In the genomic region with DNA sequence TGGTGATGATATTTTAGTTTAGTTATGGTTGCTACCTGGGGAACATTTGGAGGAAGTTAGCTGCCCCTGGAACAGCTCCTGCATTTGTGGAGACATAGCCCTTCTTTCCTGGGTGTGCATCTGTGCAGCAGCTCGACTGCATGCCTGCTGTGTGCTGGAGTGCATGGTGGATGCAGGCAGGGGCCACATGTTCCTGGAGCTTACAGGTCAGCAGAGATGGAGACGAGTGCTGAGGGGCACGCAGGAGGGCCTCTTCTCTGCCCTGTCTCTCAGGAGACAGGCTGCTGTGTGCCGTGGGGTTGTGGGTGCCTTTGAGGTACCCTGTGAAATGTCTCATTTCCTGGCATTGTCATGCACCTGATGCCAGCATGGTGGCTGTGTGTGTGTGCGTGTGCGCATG, we compare ENCODE assay signal across 1 cellular context.
TF ChIP-seq lines count a peak whose summit lies in the region.

No MANE protein-coding gene starts in this region.

TF ChIP-seq in GM23338, 12 proteins besides CTCF, POLR2A, EP300 and RAD21 (continued from another document):
- TF ChIP-seq, protein P1, sequence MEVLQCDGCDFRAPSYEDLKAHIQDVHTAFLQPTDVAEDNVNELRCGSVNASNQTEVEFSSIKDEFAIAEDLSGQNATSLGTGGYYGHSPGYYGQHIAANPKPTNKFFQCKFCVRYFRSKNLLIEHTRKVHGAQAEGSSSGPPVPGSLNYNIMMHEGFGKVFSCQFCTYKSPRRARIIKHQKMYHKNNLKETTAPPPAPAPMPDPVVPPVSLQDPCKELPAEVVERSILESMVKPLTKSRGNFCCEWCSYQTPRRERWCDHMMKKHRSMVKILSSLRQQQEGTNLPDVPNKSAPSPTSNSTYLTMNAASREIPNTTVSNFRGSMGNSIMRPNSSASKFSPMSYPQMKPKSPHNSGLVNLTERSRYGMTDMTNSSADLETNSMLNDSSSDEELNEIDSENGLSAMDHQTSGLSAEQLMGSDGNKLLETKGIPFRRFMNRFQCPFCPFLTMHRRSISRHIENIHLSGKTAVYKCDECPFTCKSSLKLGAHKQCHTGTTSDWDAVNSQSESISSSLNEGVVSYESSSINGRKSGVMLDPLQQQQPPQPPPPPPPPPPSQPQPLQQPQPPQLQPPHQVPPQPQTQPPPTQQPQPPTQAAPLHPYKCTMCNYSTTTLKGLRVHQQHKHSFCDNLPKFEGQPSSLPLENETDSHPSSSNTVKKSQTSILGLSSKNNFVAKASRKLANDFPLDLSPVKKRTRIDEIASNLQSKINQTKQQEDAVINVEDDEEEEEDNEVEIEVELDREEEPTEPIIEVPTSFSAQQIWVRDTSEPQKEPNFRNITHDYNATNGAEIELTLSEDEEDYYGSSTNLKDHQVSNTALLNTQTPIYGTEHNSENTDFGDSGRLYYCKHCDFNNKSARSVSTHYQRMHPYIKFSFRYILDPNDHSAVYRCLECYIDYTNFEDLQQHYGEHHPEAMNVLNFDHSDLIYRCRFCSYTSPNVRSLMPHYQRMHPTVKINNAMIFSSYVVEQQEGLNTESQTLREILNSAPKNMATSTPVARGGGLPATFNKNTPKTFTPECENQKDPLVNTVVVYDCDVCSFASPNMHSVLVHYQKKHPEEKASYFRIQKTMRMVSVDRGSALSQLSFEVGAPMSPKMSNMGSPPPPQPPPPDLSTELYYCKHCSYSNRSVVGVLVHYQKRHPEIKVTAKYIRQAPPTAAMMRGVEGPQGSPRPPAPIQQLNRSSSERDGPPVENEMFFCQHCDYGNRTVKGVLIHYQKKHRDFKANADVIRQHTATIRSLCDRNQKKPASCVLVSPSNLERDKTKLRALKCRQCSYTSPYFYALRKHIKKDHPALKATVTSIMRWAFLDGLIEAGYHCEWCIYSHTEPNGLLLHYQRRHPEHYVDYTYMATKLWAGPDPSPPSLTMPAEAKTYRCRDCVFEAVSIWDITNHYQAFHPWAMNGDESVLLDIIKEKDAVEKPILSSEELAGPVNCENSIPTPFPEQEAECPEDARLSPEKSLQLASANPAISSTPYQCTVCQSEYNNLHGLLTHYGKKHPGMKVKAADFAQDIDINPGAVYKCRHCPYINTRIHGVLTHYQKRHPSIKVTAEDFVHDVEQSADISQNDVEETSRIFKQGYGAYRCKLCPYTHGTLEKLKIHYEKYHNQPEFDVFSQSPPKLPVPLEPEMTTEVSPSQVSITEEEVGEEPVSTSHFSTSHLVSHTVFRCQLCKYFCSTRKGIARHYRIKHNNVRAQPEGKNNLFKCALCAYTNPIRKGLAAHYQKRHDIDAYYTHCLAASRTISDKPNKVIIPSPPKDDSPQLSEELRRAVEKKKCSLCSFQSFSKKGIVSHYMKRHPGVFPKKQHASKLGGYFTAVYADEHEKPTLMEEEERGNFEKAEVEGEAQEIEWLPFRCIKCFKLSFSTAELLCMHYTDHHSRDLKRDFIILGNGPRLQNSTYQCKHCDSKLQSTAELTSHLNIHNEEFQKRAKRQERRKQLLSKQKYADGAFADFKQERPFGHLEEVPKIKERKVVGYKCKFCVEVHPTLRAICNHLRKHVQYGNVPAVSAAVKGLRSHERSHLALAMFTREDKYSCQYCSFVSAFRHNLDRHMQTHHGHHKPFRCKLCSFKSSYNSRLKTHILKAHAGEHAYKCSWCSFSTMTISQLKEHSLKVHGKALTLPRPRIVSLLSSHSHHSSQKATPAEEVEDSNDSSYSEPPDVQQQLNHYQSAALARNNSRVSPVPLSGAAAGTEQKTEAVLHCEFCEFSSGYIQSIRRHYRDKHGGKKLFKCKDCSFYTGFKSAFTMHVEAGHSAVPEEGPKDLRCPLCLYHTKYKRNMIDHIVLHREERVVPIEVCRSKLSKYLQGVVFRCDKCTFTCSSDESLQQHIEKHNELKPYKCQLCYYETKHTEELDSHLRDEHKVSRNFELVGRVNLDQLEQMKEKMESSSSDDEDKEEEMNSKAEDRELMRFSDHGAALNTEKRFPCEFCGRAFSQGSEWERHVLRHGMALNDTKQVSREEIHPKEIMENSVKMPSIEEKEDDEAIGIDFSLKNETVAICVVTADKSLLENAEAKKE (CRISPR knock-in tag; IDR thresholded peaks at IDR 0.05) = no peak
- TF ChIP-seq ZNF114 (CRISPR knock-in tag; IDR thresholded peaks at IDR 0.05) (no peak), POLR2AphosphoS5 (IDR thresholded peaks at IDR 0.05; ENCODE audit: low read depth) (no peak), NANOG (IDR thresholded peaks at IDR 0.05; ENCODE audit: borderline replicate concordance) (no peak), CREB1 (CRISPR knock-in tag; IDR thresholded peaks at IDR 0.05; ENCODE audit: low read depth) (no peak), EZH2 (IDR thresholded peaks at IDR 0.05; ENCODE audit: low read depth, unreplicated experiment) (no peak), ZNF331 (CRISPR knock-in tag; IDR thresholded peaks at IDR 0.05; ENCODE audit: low read depth) (no peak), JUNB (IDR thresholded peaks at IDR 0.05; ENCODE audit: unreplicated experiment) (no peak), STAT1 (IDR thresholded peaks at IDR 0.05; ENCODE audit: unreplicated experiment) (no peak)
- TF ChIP-seq, protein P2, sequence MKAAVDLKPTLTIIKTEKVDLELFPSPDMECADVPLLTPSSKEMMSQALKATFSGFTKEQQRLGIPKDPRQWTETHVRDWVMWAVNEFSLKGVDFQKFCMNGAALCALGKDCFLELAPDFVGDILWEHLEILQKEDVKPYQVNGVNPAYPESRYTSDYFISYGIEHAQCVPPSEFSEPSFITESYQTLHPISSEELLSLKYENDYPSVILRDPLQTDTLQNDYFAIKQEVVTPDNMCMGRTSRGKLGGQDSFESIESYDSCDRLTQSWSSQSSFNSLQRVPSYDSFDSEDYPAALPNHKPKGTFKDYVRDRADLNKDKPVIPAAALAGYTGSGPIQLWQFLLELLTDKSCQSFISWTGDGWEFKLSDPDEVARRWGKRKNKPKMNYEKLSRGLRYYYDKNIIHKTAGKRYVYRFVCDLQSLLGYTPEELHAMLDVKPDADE (IDR thresholded peaks at IDR 0.05) = no peak
